Comparison of ENCODE assay signal across 2 cellular contexts in genomic region chr22:46667245-46667623, GRCh38.
TF ChIP-seq lines count a peak whose summit lies in the region.

No MANE protein-coding gene starts in this region.

TF ChIP-seq in K562, 482 proteins besides CTCF, POLR2A, EP300 and RAD21:
- TF ChIP-seq ZBTB40 (IDR thresholded peaks at IDR 0.05) (peak; percentile 94), ZBTB40 (CRISPR knock-in tag; IDR thresholded peaks at IDR 0.05) (peak; percentile 92), JUND (IDR thresholded peaks at IDR 0.05; ENCODE audit: borderline replicate concordance, low read depth, low read length) (no peak), JUND (tag; IDR thresholded peaks at IDR 0.05; ENCODE audit: borderline replicate concordance, low read depth, low read length) (no peak), RCOR1 (IDR thresholded peaks at IDR 0.05; ENCODE audit: borderline replicate concordance in 1 of 2, low read depth in 2 of 2, low read length in 2 of 2) (no peak), RBM15 (IDR thresholded peaks at IDR 0.05; ENCODE audit: insufficient read depth, low read length) (no peak), ARID3B (CRISPR knock-in tag; IDR thresholded peaks at IDR 0.05; ENCODE audit: borderline replicate concordance) (no peak), NFIC (IDR thresholded peaks at IDR 0.05) (peak; percentile 48), ZNF134 (CRISPR knock-in tag; conservative IDR thresholded peaks at IDR 0.05) (no peak)
TF ChIP-seq in K562: peak in this region for 2.

TF ChIP-seq in HepG2, 621 proteins besides CTCF, POLR2A, EP300 and RAD21:
- TF ChIP-seq REL (CRISPR knock-in tag; conservative IDR thresholded peaks at IDR 0.05) (no peak), ZNF777 (CRISPR knock-in tag; IDR thresholded peaks at IDR 0.05) (no peak), ZNF546 (CRISPR knock-in tag; conservative IDR thresholded peaks at IDR 0.05) (no peak), ZBTB40 (IDR thresholded peaks at IDR 0.05) (peak; percentile 73), ZBTB40 (CRISPR knock-in tag; IDR thresholded peaks at IDR 0.05) (peak; percentile 98), ZNF12 (CRISPR knock-in tag; IDR thresholded peaks at IDR 0.05) (no peak), NR2C2 (CRISPR knock-in tag; IDR thresholded peaks at IDR 0.05; ENCODE audit: borderline replicate concordance) (no peak), ZBTB7B (CRISPR knock-in tag; IDR thresholded peaks at IDR 0.05) (no peak)
